23 cellular contexts compared by ENCODE assay signal in the genomic region with DNA sequence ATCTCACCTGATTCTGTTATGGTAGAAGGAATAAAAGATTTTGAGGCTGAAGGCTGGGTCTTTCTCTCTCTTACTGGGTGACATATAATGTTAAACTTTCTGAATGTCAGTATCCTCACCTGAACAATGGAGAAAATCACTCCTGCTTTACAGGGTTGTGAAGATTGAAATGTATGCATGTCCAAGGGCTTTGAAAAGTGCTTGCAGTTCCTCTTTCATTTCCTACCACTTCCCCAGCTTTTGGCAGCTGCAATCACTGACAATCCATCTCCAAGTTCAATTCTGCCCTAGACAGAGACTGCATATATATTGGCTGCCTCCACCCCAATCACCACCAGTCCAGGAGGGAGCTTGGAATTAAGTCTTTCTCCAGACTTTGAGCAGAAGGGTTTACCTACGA.
"Had no signal": no experiment of that assay in that cellular context is flagged by ENCODE, and none has a peak within 500 bp of the region (broad histone marks: within the 10 kb centered on the region; RNA-seq: fewer than 3 reads in every experiment).

No MANE protein-coding gene starts in this region.

- H3K27ac Mint-ChIP-seq: activated CD4-positive, alpha-beta T cell treated with anti-CD3 and anti-CD28 coated beads, Interleukin-2, amount 10 ng/mL, durations not matched to agents 7 days and 5 days; activated CD8-positive, alpha-beta T cell treated with anti-CD3 and anti-CD28 coated beads, Interleukin-2, amount 10 ng/mL, durations not matched to agents 7 days and 5 days; activated naive CD8-positive, alpha-beta T cell treated with anti-CD3 and anti-CD28 coated beads, Interleukin-2, amount 50 U/mL, for 24 hours; activated T-helper 1 cell treated with anti-CD3 and anti-CD28 coated beads, Interleukin-12 subunit alpha, Interleukin-12 subunit beta, Interleukin-2, Interleukin-4 antibody, amounts not matched to agents 30 ng/mL and 10 ng/mL and 1 ng/mL, durations not matched to agents 14 hours and 24 hours and 36 hours; mesothelial cell of epicardium; natural killer cell treated with Interleukin-12 subunit alpha and Interleukin-12 subunit beta and Interleukin-15 and Interleukin-18, amount 100 ng/mL, for 72 hours; stimulated activated naive CD8-positive, alpha-beta T cell treated with anti-CD3 and anti-CD28 coated beads, Interleukin-15, Interleukin-2, amounts not matched to agents 100 ng/mL and 50 ng/mL, for 24 hours had no signal

- H3K9me3 ChIP-seq: esophagus muscularis mucosa, left lung, prostate gland, spleen, tibial artery had no signal

- DNase-seq: activated CD4-positive, alpha-beta T cell treated with anti-CD3 and anti-CD28 coated beads, Interleukin-2, amount 10 ng/mL, durations not matched to agents 7 days and 5 days; activated CD4-positive, CD25-positive, alpha-beta regulatory T cell treated with anti-CD3 and anti-CD28 coated beads, Interleukin-2, amount 50 U/mL, for 72 hours; activated CD8-positive, alpha-beta T cell treated with anti-CD3 and anti-CD28 coated beads, Interleukin-2, amount 10 ng/mL, durations not matched to agents 7 days and 5 days; activated gamma-delta T cell; activated naive CD4-positive, alpha-beta T cell treated with anti-CD3 and anti-CD28 coated beads, Interleukin-2, amount 50 U/mL, for 16 hours; activated naive CD8-positive, alpha-beta T cell treated with anti-CD3 and anti-CD28 coated beads, Interleukin-2, amount 50 U/mL, for 24 hours; cerebellar nuclear complex; hippocampal formation; kidney glomerular epithelial cell; left lung; spleen; stimulated activated CD4-positive, alpha-beta T cell treated with anti-CD3 and anti-CD28 coated beads, Interleukin-4, amount 100 ng/mL, for 4 hours; substantia nigra; tibial artery; WERI-Rb-1 had no signal

- H3K27ac ChIP-seq: coronary artery, esophagus muscularis mucosa, left lung, prostate gland, spleen, tibial artery, WERI-Rb-1 had no signal

- ATAC-seq: activated CD8-positive, alpha-beta T cell treated with anti-CD3 and anti-CD28 coated beads, Interleukin-2, amount 10 ng/mL, durations not matched to agents 7 days and 5 days; activated naive CD8-positive, alpha-beta T cell treated with anti-CD3 and anti-CD28 coated beads, Interleukin-2, amount 50 U/mL, for 24 hours; left lung; natural killer cell treated with Interleukin-12 subunit alpha and Interleukin-12 subunit beta and Interleukin-15 and Interleukin-18, amount 100 ng/mL, for 72 hours had no signal

- H3K4me3 ChIP-seq: coronary artery, esophagus muscularis mucosa, left lung, lung, prostate gland, spleen, tibial artery had no signal

- H3K4me1 Mint-ChIP-seq: activated CD4-positive, alpha-beta T cell treated with anti-CD3 and anti-CD28 coated beads, Interleukin-2, amount 10 ng/mL, durations not matched to agents 7 days and 5 days; activated naive CD8-positive, alpha-beta T cell treated with anti-CD3 and anti-CD28 coated beads, Interleukin-2, amount 50 U/mL, for 24 hours; mesothelial cell of epicardium had no signal

- H3K9me3 Mint-ChIP-seq: activated CD4-positive, alpha-beta T cell treated with anti-CD3 and anti-CD28 coated beads, Interleukin-2, amount 10 ng/mL, durations not matched to agents 7 days and 5 days; activated naive CD8-positive, alpha-beta T cell treated with anti-CD3 and anti-CD28 coated beads, Interleukin-2, amount 50 U/mL, for 24 hours; activated T-helper 1 cell treated with anti-CD3 and anti-CD28 coated beads, Interleukin-12 subunit alpha, Interleukin-12 subunit beta, Interleukin-2, Interleukin-4 antibody, amounts not matched to agents 30 ng/mL and 10 ng/mL and 1 ng/mL, durations not matched to agents 14 hours and 24 hours and 36 hours; mesothelial cell of epicardium; natural killer cell treated with Interleukin-12 subunit alpha and Interleukin-12 subunit beta and Interleukin-15 and Interleukin-18, amount 100 ng/mL, for 72 hours had no signal

- H3K36me3 ChIP-seq: left lung, prostate gland, spleen, tibial artery, WERI-Rb-1 had no signal

- H3K4me1 ChIP-seq: esophagus muscularis mucosa, left lung, prostate gland, spleen, tibial artery had no signal

- H3K36me3 Mint-ChIP-seq: mesothelial cell of epicardium; natural killer cell treated with Interleukin-12 subunit alpha and Interleukin-12 subunit beta and Interleukin-15 and Interleukin-18, amount 100 ng/mL, for 72 hours had no signal

- H3K27me3 Mint-ChIP-seq: activated CD4-positive, alpha-beta T cell treated with anti-CD3 and anti-CD28 coated beads, Interleukin-2, amount 10 ng/mL, durations not matched to agents 7 days and 5 days had no signal

- H3K4me3 Mint-ChIP-seq: activated CD4-positive, alpha-beta T cell treated with anti-CD3 and anti-CD28 coated beads, Interleukin-2, amount 10 ng/mL, durations not matched to agents 7 days and 5 days; activated CD8-positive, alpha-beta T cell treated with anti-CD3 and anti-CD28 coated beads, Interleukin-2, amount 10 ng/mL, durations not matched to agents 7 days and 5 days; activated naive CD8-positive, alpha-beta T cell treated with anti-CD3 and anti-CD28 coated beads, Interleukin-2, amount 50 U/mL, for 24 hours; activated T-helper 1 cell treated with anti-CD3 and anti-CD28 coated beads, Interleukin-12 subunit alpha, Interleukin-12 subunit beta, Interleukin-2, Interleukin-4 antibody, amounts not matched to agents 30 ng/mL and 10 ng/mL and 1 ng/mL, durations not matched to agents 14 hours and 24 hours and 36 hours; mesothelial cell of epicardium; natural killer cell treated with Interleukin-12 subunit alpha and Interleukin-12 subunit beta and Interleukin-15 and Interleukin-18, amount 100 ng/mL, for 72 hours; stimulated activated naive CD8-positive, alpha-beta T cell treated with anti-CD3 and anti-CD28 coated beads, Interleukin-15, Interleukin-2, amounts not matched to agents 100 ng/mL and 50 ng/mL, for 24 hours had no signal
